Comparison of ENCODE assay signal across 15 cellular contexts in the genomic region with DNA sequence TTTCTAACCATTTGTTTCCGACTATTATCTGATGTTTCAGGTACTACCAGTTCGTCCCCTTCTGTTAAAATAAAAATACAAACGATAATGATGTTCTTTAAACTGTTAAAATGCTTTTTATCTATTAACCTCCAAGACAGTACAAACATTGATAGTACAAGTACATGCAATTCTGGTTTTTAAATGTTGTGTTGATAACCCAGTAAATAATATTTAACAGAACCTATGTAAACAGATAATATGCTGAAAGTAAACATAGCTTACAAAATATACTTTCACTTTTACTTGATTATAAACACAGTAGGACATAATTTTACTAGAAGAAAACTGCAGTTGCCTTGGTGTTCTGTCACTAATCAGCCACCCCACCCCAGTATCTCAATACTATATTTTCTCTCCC.
DNase-seq lines count a peak whose midpoint lies in the region; ATAC-seq, FAIRE-seq and TF ChIP-seq lines count a peak whose summit lies in the region.
"Had no signal": no experiment of that assay in that cellular context is flagged by ENCODE, and none has a peak within 500 bp of the region (broad histone marks: within the 10 kb centered on the region; RNA-seq: fewer than 3 reads in every experiment).

No MANE protein-coding gene starts in this region.

- H3F3A ChIP-seq in PC-3 (ENCODE audit: low read length, unreplicated experiment), result no peaks in the 10 kb centered on the region

- TF ChIP-seq CTCF in 22Rv1 (IDR thresholded peaks at IDR 0.05) (no peak), PC-3 (conservative IDR thresholded peaks at IDR 0.05; ENCODE audit: low read depth, low read length) (no peak), pancreas (IDR thresholded peaks at IDR 0.05) (no peak), GM20000 (IDR thresholded peaks at IDR 0.05; ENCODE audit: extremely low read depth, missing control alignments) (no peak)

- H3K9me3 ChIP-seq in PC-3 (ENCODE audit: low read length) (peaks cover 6% of the 10 kb centered on the region; the same call in 1 of the 2 replicates), endocrine pancreas (ENCODE audit: control insufficient read depth, low read length) (peaks cover 3% of the 10 kb centered on the region), pancreas (no peaks in the 10 kb centered on the region)
- H3K9me3 ChIP-seq: HAP-1 had no signal

- CTCF ChIA-PET in PC-3 (lab: Charles Lee), result no interaction called here

- no peaks in the 10 kb centered on the region for H3K4me1 ChIP-seq in PC-3 (ENCODE audit: insufficient read depth, low read length)
- peaks cover 16% of the 10 kb centered on the region for H3K4me1 ChIP-seq in endocrine pancreas (ENCODE audit: control insufficient read depth, insufficient read depth, low read length)
- peaks cover 5 to 29% (median 19%) of the 10 kb centered on the region in 3 donors for H3K4me1 ChIP-seq in pancreas
- H3K4me1 ChIP-seq: BLaER1 treated with 17β-estradiol and CSF1 and Interleukin-3, amounts not matched to agents 10 nM and 100 nM; HAP-1 had no signal

- H3K9ac ChIP-seq in PC-3 (ENCODE audit: low read length) (no peak overlapping the region), endocrine pancreas (ENCODE audit: control insufficient read depth, insufficient read depth, low read length) (no peak overlapping the region)
- H3K9ac ChIP-seq: BLaER1 treated with 17β-estradiol and CSF1 and Interleukin-3, amounts not matched to agents 10 nM and 100 nM; GM23248 had no signal

- H3K27me3 ChIP-seq in PC-3 (ENCODE audit: low read length) (no peaks in the 10 kb centered on the region), endocrine pancreas (ENCODE audit: control insufficient read depth, insufficient read depth, low read length) (no peaks in the 10 kb centered on the region), pancreas (no peaks in the 10 kb centered on the region)
- H3K27me3 ChIP-seq: BLaER1 treated with 17β-estradiol and CSF1 and Interleukin-3, amounts not matched to agents 10 nM and 100 nM had no signal

- DNase-seq in PC-3 (no peak), pancreas (no peak), DMS79 (lab: John Stamatoyannopoulos, UW) (no peak), GM20000 (ENCODE audit: low spot score) (no peak)
- no peak for DNase-seq in activated CD4-positive, alpha-beta T cell treated with anti-CD3 and anti-CD28 coated beads, Interleukin-2, amount 50 U/mL, for 1 hour
- DNase-seq: Calu3; CD8-positive, alpha-beta T cell; DND-41; EL; GM23248 had no signal

- no peaks in the 10 kb centered on the region for H4K20me1 ChIP-seq in PC-3 (ENCODE audit: low read length)
- H4K20me1 ChIP-seq: BLaER1 treated with 17β-estradiol and CSF1 and Interleukin-3, amounts not matched to agents 10 nM and 100 nM had no signal

- no peaks in the 10 kb centered on the region for H3K79me2 ChIP-seq in PC-3 (ENCODE audit: low read length)

- H3K9me2 ChIP-seq in PC-3 (replicated peaks; ENCODE audit: low read length), result no peaks in the 10 kb centered on the region

- POLR2A ChIA-PET in PC-3 (lab: Charles Lee; ENCODE audit: unreplicated experiment), result no interaction called here

- FAIRE-seq in pancreas (lab: Jason Lieb, UNC), result no peak
- FAIRE-seq: GM12878 had no signal

- H3K4me2 ChIP-seq in PC-3 (ENCODE audit: low read length), result peak overlapping the region; percentile 15; the same call in 1 of the 2 replicates
- H3K4me2 ChIP-seq: BLaER1 treated with 17β-estradiol and CSF1 and Interleukin-3, amounts not matched to agents 10 nM and 100 nM had no signal

- no peak for ATAC-seq in PC-3
- peak; percentile 40 to 89 (median 70) for ATAC-seq in pancreas
- ATAC-seq: CD8-positive, alpha-beta T cell; GM12878 had no signal

- WGBS in pancreas, 2 donors, result 11 to 16% methylated on average over 3 of the region's 3 CpGs

- peak overlapping the region; percentile 6; the same call in 1 of the 2 replicates for H3K27ac ChIP-seq in 22Rv1
- no peak overlapping the region for H3K27ac ChIP-seq in PC-3 (ENCODE audit: low read length)
- peak overlapping the region in 1 of 4 donors; percentile 36 for H3K27ac ChIP-seq in pancreas
- H3K27ac ChIP-seq: BLaER1 treated with 17β-estradiol and CSF1 and Interleukin-3, amounts not matched to agents 10 nM and 100 nM; GM23248 had no signal

- intact Hi-C loops in PC-3 (cut with micrococcal nuclease), result no loop called here
- intact Hi-C loops in pancreas (cut with DNase I), result no loop called here

- no peak overlapping the region for H2AFZ ChIP-seq in PC-3 (ENCODE audit: low read length)
- H2AFZ ChIP-seq: GM23248 had no signal

- peaks cover 32% of the 10 kb centered on the region for H3K36me3 ChIP-seq in PC-3 (ENCODE audit: low read depth, low read length)
- H3K36me3 ChIP-seq in endocrine pancreas (ENCODE audit: control insufficient read depth, insufficient read depth, low read length), result peaks cover 6% of the 10 kb centered on the region
- H3K36me3 ChIP-seq in pancreas, result peaks cover 0 to 17% (median 0%) of the 10 kb centered on the region in 3 donors

- H3K4me3 ChIP-seq in PC-3 (ENCODE audit: low read length), result no peak overlapping the region
- H3K4me3 ChIP-seq in endocrine pancreas (ENCODE audit: control insufficient read depth, insufficient read depth, low read length), result peak overlapping the region; percentile 76
- H3K4me3 ChIP-seq in pancreas, result peak overlapping the region in 2 of 4 donors; percentile 4 to 7
- H3K4me3 ChIP-seq: BLaER1 treated with 17β-estradiol and CSF1 and Interleukin-3, amounts not matched to agents 10 nM and 100 nM; GM12878; GM23248; HAP-1 had no signal

- no TSS peak for BruUV-seq in PC-3 (replicated peaks; lab: Mats Ljungman, UMichigan)
